Comparison of ENCODE assay signal across 8 cellular contexts in the genomic region with DNA sequence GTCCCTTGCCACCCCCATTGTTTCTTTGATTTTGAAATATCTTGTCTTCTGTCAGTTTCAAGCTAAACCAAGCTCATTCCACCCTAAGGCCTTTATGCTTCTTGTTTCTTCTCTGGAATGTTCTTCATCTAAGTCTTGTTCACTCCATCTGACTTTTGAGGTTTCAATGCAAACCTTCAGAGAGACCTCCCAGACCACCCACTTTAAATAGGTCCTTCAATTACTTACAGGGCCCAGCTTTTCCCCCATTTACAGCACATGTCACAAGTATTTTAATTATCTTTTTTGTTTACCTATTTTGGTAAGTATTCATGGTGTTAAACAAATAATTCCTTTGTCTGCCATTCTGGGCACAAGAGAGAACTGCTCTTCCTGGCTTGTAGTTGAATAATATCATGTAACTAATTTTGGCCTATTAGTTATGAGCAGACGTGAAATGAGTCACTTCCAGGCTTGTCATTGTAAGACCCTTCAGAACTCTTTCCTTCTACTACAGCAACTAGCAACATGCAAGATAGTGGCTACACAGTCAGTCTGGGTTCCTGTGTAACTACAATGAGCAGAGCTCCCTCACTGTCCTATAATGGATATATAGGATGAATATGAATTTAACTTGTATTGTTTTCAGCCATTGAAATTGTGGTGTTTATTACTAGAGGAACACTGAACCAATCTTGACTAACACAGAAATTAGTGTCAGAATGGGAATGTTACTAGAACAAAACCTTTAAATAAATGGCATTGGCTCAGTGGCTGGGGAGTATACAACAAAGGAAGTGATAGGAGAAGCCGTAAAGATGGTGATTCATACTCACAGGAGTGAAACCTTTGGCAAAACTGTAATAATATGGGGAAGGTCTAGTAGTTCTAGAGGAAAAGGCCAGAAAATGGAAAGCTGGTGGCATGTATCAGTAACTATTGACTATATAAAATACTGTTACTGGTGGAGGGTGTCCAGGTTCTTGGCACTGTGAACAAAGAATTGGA. TPM values are rescaled to one million over a fixed set of nuclear protein-coding genes. Genes with fewer than 3 reads are reported as not detected.
DNase-seq lines count a peak whose midpoint lies in the region; ATAC-seq and TF ChIP-seq lines count a peak whose summit lies in the region.

No MANE protein-coding gene starts in this region.

- peaks cover 7% of the 10 kb centered on the region in 2 experiments for H3K36me3 ChIP-seq in SK-N-SH (replicated peaks in 1 of 2; ENCODE audit: control insufficient read depth in 1 of 2, insufficient read depth in 2 of 2, low read length in 1 of 2)

- H3K27ac Mint-ChIP-seq in immature natural killer cell, result peak overlapping the region; percentile 87 to 96 (median 94)

- TF ChIP-seq CTCF in AG04450 (IDR thresholded peaks at IDR 0.05; ENCODE audit: low read depth, low read length) (no peak), SK-N-SH (IDR thresholded peaks at IDR 0.05) (no peak)

- no peak for TF ChIP-seq RAD21 in SK-N-SH (IDR thresholded peaks at IDR 0.05; ENCODE audit: low read length)

- H3K9me3 ChIP-seq in AG04450 (ENCODE audit: control insufficient read depth, insufficient read depth, low read length), result no peaks in the 10 kb centered on the region
- no peaks in the 10 kb centered on the region for H3K9me3 ChIP-seq in SK-N-SH

- H3K4me3 ChIP-seq in AG04450 (ENCODE audit: low read depth, low read length), result no peak overlapping the region
- peak overlapping the region in 1 of 2 experiments; percentile 10; a peak in 1 of 4 replicates for H3K4me3 ChIP-seq in SK-N-SH (ENCODE audit: low read depth in 2 of 2, low read length in 1 of 2)

- 21% methylated on average over 2 of the region's 2 CpGs for WGBS in SK-N-SH (ENCODE audit: low lambda C conversion rate)

- no peaks in the 10 kb centered on the region for H3K27me3 ChIP-seq in AG04450 (ENCODE audit: control insufficient read depth, insufficient read depth, low read length)
- H3K27me3 ChIP-seq in SK-N-SH (ENCODE audit: insufficient read depth), result no peaks in the 10 kb centered on the region

- H3F3A ChIP-seq in SK-N-SH (replicated peaks; ENCODE audit: insufficient read depth), result peaks cover 27% of the 10 kb centered on the region

- no peak for TF ChIP-seq EP300 in SK-N-SH (IDR thresholded peaks at IDR 0.05; ENCODE audit: borderline replicate concordance in 1 of 2, low read depth in 1 of 2, low read length in 1 of 2)

- H3K36me3 Mint-ChIP-seq in immature natural killer cell, result no peaks in the 10 kb centered on the region

- no peaks in the 10 kb centered on the region for H3K9me3 Mint-ChIP-seq in immature natural killer cell

- POLR2A ChIA-PET in AG04450 (lab: Yijun Ruan, JAX) (no interaction called here), SK-N-SH (lab: Yijun Ruan, JAX) (no interaction called here)

- no peaks in the 10 kb centered on the region for H3K9me2 ChIP-seq in SK-N-SH

- CTCF ChIA-PET in AG04450 (lab: Charles Lee), result interaction anchor here (0.6 to 3.1 kb wide), 3 partner anchors 179 to 317 kb away, joined by 3 to 10 read pairs (median 3); a partner anchor contains a TSS
- CTCF ChIA-PET in SK-N-SH (lab: Yijun Ruan, JAX), result interaction anchor here (0.5 to 1.5 kb wide), 2 partner anchors 75 to 309 kb away, joined by 3 to 4 read pairs; no protein-coding TSS in a partner anchor

- peaks cover 76 to 84% of the 10 kb centered on the region in 2 donors for H3K4me1 Mint-ChIP-seq in immature natural killer cell

- DNase-seq in AG04450 (ENCODE audit: low read depth, low spot score), result no peak
- DNase-seq in SK-N-SH, result no peak
- no peak for DNase-seq in immature natural killer cell
- no peak for DNase-seq in glomerular visceral epithelial cell (ENCODE audit: extremely low spot score)

- H3K27ac ChIP-seq in AG04450 (ENCODE audit: low read depth, low read length) (peak overlapping the region; percentile 0), SK-N-SH (ENCODE audit: low read depth in 2 of 2, low read length in 1 of 2) (peak overlapping the region; percentile 44 to 93)

- H4K20me1 ChIP-seq in SK-N-SH (ENCODE audit: insufficient read depth), result peaks cover 16% of the 10 kb centered on the region

- H3K4me2 ChIP-seq in SK-N-SH, result peak overlapping the region; percentile 64

- peaks cover 23% of the 10 kb centered on the region for H3K79me2 ChIP-seq in SK-N-SH (ENCODE audit: insufficient read depth)

- H3K27me3 Mint-ChIP-seq in immature natural killer cell (ENCODE audit: low read depth in 3 of 3), result peaks cover 6 to 19% (median 7%) of the 10 kb centered on the region in 3 donors

- H3K9ac ChIP-seq in SK-N-SH, result peak overlapping the region; percentile 37; the same call in 1 of the 2 replicates

- H2AFZ ChIP-seq in SK-N-SH (ENCODE audit: low read depth), result peak overlapping the region; percentile 84

- ATAC-seq in GM21529 (IDR thresholded peaks at IDR 0.05; ENCODE audit: unreplicated experiment), result peak; percentile 22
- ATAC-seq in GM18520 (IDR thresholded peaks at IDR 0.05; ENCODE audit: unreplicated experiment), result no peak
- ATAC-seq in HG02840 (IDR thresholded peaks at IDR 0.05; ENCODE audit: low FRiP score, unreplicated experiment), result no peak
- no peak for ATAC-seq in HG03045 (IDR thresholded peaks at IDR 0.05; ENCODE audit: unreplicated experiment)

- H3K4me3 Mint-ChIP-seq in immature natural killer cell, result peak overlapping the region; percentile 83 to 90 (median 89)

- peaks cover 16 to 30% of the 10 kb centered on the region in 2 experiments for H3K4me1 ChIP-seq in SK-N-SH (ENCODE audit: control insufficient read depth in 1 of 2, insufficient read depth in 2 of 2, low read depth in 1 of 2, low read length in 1 of 2)

TF ChIP-seq in SK-N-SH, 30 proteins besides CTCF, POLR2A, EP300 and RAD21:
- TF ChIP-seq TAF1 (IDR thresholded peaks at IDR 0.05; ENCODE audit: borderline replicate concordance, low read depth, low read length) (no peak), RCOR1 (IDR thresholded peaks at IDR 0.05; ENCODE audit: low read length) (no peak), FOSL2 (IDR thresholded peaks at IDR 0.05; ENCODE audit: borderline replicate concordance, low read depth) (peak; percentile 81; the same call in 1 of the 2 replicates), JUND (IDR thresholded peaks at IDR 0.05) (peak; percentile 51; the same call in 1 of the 2 replicates), NFIC (IDR thresholded peaks at IDR 0.05; ENCODE audit: borderline replicate concordance) (peak; percentile 31; the same call in 1 of the 2 replicates), TCF12 (IDR thresholded peaks at IDR 0.05) (peak; percentile 48; the same call in 1 of the 2 replicates), MEF2A (IDR thresholded peaks at IDR 0.05; ENCODE audit: borderline replicate concordance, low read depth) (peak; percentile 85; the same call in 1 of the 2 replicates)
- TF ChIP-seq, protein P1, sequence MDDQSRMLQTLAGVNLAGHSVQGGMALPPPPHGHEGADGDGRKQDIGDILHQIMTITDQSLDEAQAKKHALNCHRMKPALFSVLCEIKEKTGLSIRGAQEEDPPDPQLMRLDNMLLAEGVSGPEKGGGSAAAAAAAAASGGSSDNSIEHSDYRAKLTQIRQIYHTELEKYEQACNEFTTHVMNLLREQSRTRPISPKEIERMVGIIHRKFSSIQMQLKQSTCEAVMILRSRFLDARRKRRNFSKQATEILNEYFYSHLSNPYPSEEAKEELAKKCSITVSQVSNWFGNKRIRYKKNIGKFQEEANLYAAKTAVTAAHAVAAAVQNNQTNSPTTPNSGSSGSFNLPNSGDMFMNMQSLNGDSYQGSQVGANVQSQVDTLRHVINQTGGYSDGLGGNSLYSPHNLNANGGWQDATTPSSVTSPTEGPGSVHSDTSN (IDR thresholded peaks at IDR 0.05), result peak; percentile 49; the same call in 1 of the 2 replicates

RNA-seq across cellular contexts. Expression of a gene that starts 2.8 kb away (rescaled TPM):
- polyA plus RNA-seq in AG04450 (2011; rRNA removed) (207 and 260 TPM in 2 replicates), SK-N-SH (2012; rRNA removed) (135 and 155 TPM in 2 replicates), immature natural killer cell (100 to 1,000 TPM; 153 to 200 (median 197) TPM)
- polyA minus RNA-seq in AG04450 (2011; rRNA and poly(A)+ RNA removed), result 94.4 and 156 TPM in 2 replicates
- 199 and 225 TPM in 2 replicates for polyA plus RNA-seq in SK-N-SH (2012; cell fraction: cytosol; rRNA removed)
- polyA plus RNA-seq in SK-N-SH (2012; cell fraction: nucleus; rRNA removed), result 32.1 and 59.1 TPM in 2 replicates
